2 cellular contexts compared by ENCODE assay signal in the genomic region with DNA sequence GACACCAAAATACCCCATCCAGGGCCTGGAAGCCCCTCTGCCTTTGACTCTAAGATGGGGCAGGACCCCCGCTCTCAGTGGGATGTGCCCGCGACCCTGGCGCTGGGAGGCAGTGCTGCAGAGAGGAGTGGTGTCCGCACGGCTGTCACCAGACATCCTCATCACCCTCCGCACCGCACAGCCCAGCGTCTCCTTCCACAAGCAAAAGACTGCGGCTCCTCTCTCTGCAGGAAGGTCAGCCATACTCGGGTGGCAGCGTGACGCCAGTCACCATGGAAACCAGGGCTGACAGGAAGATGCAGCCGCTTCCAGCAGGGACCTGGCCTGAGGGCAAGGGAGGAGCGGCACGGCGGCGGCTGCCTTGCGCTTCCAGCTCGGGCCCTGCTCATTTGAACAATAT.
TF ChIP-seq lines count a peak whose summit lies in the region.

No MANE protein-coding gene starts in this region.

TF ChIP-seq in SK-N-SH, 30 proteins besides CTCF, POLR2A, EP300 and RAD21 (continued from another document):
- no peak for TF ChIP-seq SMC3 (IDR thresholded peaks at IDR 0.05; ENCODE audit: low read depth, low read length)

TF ChIP-seq in SK-N-SH treated with all-trans-retinoic acid at 6 μM for 48 hours, 23 proteins besides CTCF, POLR2A, EP300 and RAD21 (continued from another document):
- TF ChIP-seq ZFP3 (CRISPR knock-in tag; IDR thresholded peaks at IDR 0.05): no peak
- TF ChIP-seq, protein P1, sequence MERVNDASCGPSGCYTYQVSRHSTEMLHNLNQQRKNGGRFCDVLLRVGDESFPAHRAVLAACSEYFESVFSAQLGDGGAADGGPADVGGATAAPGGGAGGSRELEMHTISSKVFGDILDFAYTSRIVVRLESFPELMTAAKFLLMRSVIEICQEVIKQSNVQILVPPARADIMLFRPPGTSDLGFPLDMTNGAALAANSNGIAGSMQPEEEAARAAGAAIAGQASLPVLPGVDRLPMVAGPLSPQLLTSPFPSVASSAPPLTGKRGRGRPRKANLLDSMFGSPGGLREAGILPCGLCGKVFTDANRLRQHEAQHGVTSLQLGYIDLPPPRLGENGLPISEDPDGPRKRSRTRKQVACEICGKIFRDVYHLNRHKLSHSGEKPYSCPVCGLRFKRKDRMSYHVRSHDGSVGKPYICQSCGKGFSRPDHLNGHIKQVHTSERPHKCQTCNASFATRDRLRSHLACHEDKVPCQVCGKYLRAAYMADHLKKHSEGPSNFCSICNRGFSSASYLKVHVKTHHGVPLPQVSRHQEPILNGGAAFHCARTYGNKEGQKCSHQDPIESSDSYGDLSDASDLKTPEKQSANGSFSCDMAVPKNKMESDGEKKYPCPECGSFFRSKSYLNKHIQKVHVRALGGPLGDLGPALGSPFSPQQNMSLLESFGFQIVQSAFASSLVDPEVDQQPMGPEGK (CRISPR knock-in tag; IDR thresholded peaks at IDR 0.05; ENCODE audit: borderline replicate concordance): no peak
- TF ChIP-seq TCF4 (CRISPR knock-in tag; IDR thresholded peaks at IDR 0.05; ENCODE audit: borderline replicate concordance): no peak
- no peak for TF ChIP-seq ARNTL (CRISPR knock-in tag; IDR thresholded peaks at IDR 0.05; ENCODE audit: borderline replicate concordance, low read depth)
- TF ChIP-seq BACH2 (CRISPR knock-in tag; IDR thresholded peaks at IDR 0.05; ENCODE audit: borderline replicate concordance): no peak
